ENCODE assay signal across 8 cellular contexts in genomic region chr6:35259946-35260626, GRCh38. TPM values are rescaled to one million over a fixed set of nuclear protein-coding genes. Genes with fewer than 3 reads are reported as not detected.
DNase-seq lines count a peak whose midpoint lies in the region; ATAC-seq and TF ChIP-seq lines count a peak whose summit lies in the region.

No MANE protein-coding gene starts in this region.

- peak overlapping the region; percentile 96 for H3K4me3 Mint-ChIP-seq in activated T-cell treated with anti-CD3 and anti-CD28 coated beads, Interleukin-2, amount 50 U/mL, for 24 hours
- H3K4me3 Mint-ChIP-seq in natural killer cell treated with Interleukin-12 subunit alpha and Interleukin-12 subunit beta and Interleukin-15 and Interleukin-18, amount 100 ng/mL, for 72 hours: peak overlapping the region; percentile 92

- no peak for TF ChIP-seq CTCF in esophagus squamous epithelium (IDR thresholded peaks at IDR 0.05)

- ATAC-seq in HG03097 (IDR thresholded peaks at IDR 0.05; ENCODE audit: low FRiP score, unreplicated experiment): peak; percentile 28
- peak; percentile 75 to 77 for ATAC-seq in natural killer cell treated with Interleukin-12 subunit alpha and Interleukin-12 subunit beta and Interleukin-15 and Interleukin-18, amount 100 ng/mL, for 72 hours

- no peak for TF ChIP-seq POLR2A in esophagus squamous epithelium (IDR thresholded peaks at IDR 0.05)

- no peaks in the 10 kb centered on the region for H3K36me3 ChIP-seq in esophagus squamous epithelium

- no peaks in the 10 kb centered on the region for H3K9me3 ChIP-seq in esophagus squamous epithelium

- intact Hi-C loops in esophagus squamous epithelium (cut with DNase I): no loop called here

- no peaks in the 10 kb centered on the region for H3K27me3 ChIP-seq in esophagus squamous epithelium

- peaks cover 54% of the 10 kb centered on the region for H3K4me1 Mint-ChIP-seq in activated T-cell treated with anti-CD3 and anti-CD28 coated beads, Interleukin-2, amount 50 U/mL, for 24 hours (ENCODE audit: low read depth)
- peaks cover 45 to 50% of the 10 kb centered on the region in 2 donors for H3K4me1 Mint-ChIP-seq in natural killer cell treated with Interleukin-12 subunit alpha and Interleukin-12 subunit beta and Interleukin-15 and Interleukin-18, amount 100 ng/mL, for 72 hours (ENCODE audit: low read depth in 2 of 2)

- peak overlapping the region; percentile 60 to 96 (median 94) for H3K4me3 ChIP-seq in esophagus squamous epithelium

- peak overlapping the region; percentile 95 for H3K27ac Mint-ChIP-seq in activated T-cell treated with anti-CD3 and anti-CD28 coated beads, Interleukin-2, amount 50 U/mL, for 24 hours
- peak overlapping the region; percentile 93 to 97 for H3K27ac Mint-ChIP-seq in natural killer cell treated with Interleukin-12 subunit alpha and Interleukin-12 subunit beta and Interleukin-15 and Interleukin-18, amount 100 ng/mL, for 72 hours

- no peaks in the 10 kb centered on the region for H3K9me3 Mint-ChIP-seq in activated T-cell treated with anti-CD3 and anti-CD28 coated beads, Interleukin-2, amount 50 U/mL, for 24 hours
- H3K9me3 Mint-ChIP-seq in natural killer cell treated with Interleukin-12 subunit alpha and Interleukin-12 subunit beta and Interleukin-15 and Interleukin-18, amount 100 ng/mL, for 72 hours: no peaks in the 10 kb centered on the region

- H3K36me3 Mint-ChIP-seq in activated T-cell treated with anti-CD3 and anti-CD28 coated beads, Interleukin-2, amount 50 U/mL, for 24 hours (ENCODE audit: low read depth): peaks cover 11% of the 10 kb centered on the region
- peaks cover 5% of the 10 kb centered on the region for H3K36me3 Mint-ChIP-seq in natural killer cell treated with Interleukin-12 subunit alpha and Interleukin-12 subunit beta and Interleukin-15 and Interleukin-18, amount 100 ng/mL, for 72 hours

- 11 to 12% methylated on average over 10 of the region's 23 CpGs for WGBS in esophagus squamous epithelium, 2 donors

- no peaks in the 10 kb centered on the region for H3K27me3 Mint-ChIP-seq in activated T-cell treated with anti-CD3 and anti-CD28 coated beads, Interleukin-2, amount 50 U/mL, for 24 hours
- no peaks in the 10 kb centered on the region for H3K27me3 Mint-ChIP-seq in natural killer cell treated with Interleukin-12 subunit alpha and Interleukin-12 subunit beta and Interleukin-15 and Interleukin-18, amount 100 ng/mL, for 72 hours

- peak; percentile 31 for DNase-seq in SIG-M5 treated with dmso at 0.1 percent for 504 hours (lab: John Stamatoyannopoulos, UW; ENCODE audit: unreplicated experiment)
- no peak for DNase-seq in SIG-M5 (lab: John Stamatoyannopoulos, UW)
- peak; percentile 23 for DNase-seq in NOMO-1 treated with dmso at 0.1 percent for 144 hours (lab: John Stamatoyannopoulos, UW; ENCODE audit: unreplicated experiment)
- DNase-seq in activated T-cell treated with anti-CD3 and anti-CD28 coated beads, Interleukin-2, amount 50 U/mL, for 24 hours: peak; percentile 77
- DNase-seq in esophagus squamous epithelium (lab: John Stamatoyannopoulos, UW): no peak
- DNase-seq in natural killer cell treated with Interleukin-12 subunit alpha and Interleukin-12 subunit beta and Interleukin-15 and Interleukin-18, amount 100 ng/mL, for 72 hours (ENCODE audit: low spot score): peak; percentile 84
- peak; percentile 68 for DNase-seq in stimulated activated naive CD4-positive, alpha-beta T cell treated with Interleukin-2 at 50 U/mL for 16 hours (lab: John Stamatoyannopoulos, UW)

- peaks cover 0 to 39% (median 10%) of the 10 kb centered on the region in 3 donors for H3K4me1 ChIP-seq in esophagus squamous epithelium

- H3K27ac ChIP-seq in esophagus squamous epithelium: peak overlapping the region; percentile 95 to 99 (median 98)

RNA-seq across cellular contexts. Expression of gene ZNF76, which starts 0.6 kb away (rescaled TPM):
- 10 to 100 TPM; 10.1 to 25.0 (median 10.9) TPM for total RNA-seq in esophagus squamous epithelium
- 10 to 100 TPM; 24.0 to 52.2 TPM for total RNA-seq in natural killer cell treated with Interleukin-12 subunit alpha and Interleukin-12 subunit beta and Interleukin-15 and Interleukin-18, amount 100 ng/mL, for 72 hours

RNA-seq across cellular contexts. Expression of gene DEF6, which starts 37.5 kb away (rescaled TPM):
- total RNA-seq in esophagus squamous epithelium: 10 to 100 TPM; 20.5 to 38.0 (median 25.2) TPM
- 100 to 1,000 TPM in 1 of 2 donors, 10 to 100 TPM in 1; 82.3 to 105 TPM for total RNA-seq in natural killer cell treated with Interleukin-12 subunit alpha and Interleukin-12 subunit beta and Interleukin-15 and Interleukin-18, amount 100 ng/mL, for 72 hours

RNA-seq across cellular contexts. Expression of gene SCUBE3, which starts 46.3 kb away (rescaled TPM):
- total RNA-seq in esophagus squamous epithelium: under 1 TPM in 2 of 4 donors, not detected in 2; 0.03 to 0.19 TPM
- under 1 TPM in 1 of 2 donors, not detected in 1; 0.14 TPM for total RNA-seq in natural killer cell treated with Interleukin-12 subunit alpha and Interleukin-12 subunit beta and Interleukin-15 and Interleukin-18, amount 100 ng/mL, for 72 hours

Comparison
In these comparisons a context has a peak if more than half of its experiments do, and no peak if none do; other contexts are left out.
1. DNase-seq: peak in SIG-M5 treated with dmso at 0.1 percent for 504 hours (single experiment), NOMO-1 treated with dmso at 0.1 percent for 144 hours (single experiment), activated T-cell treated with anti-CD3 and anti-CD28 coated beads, Interleukin-2, amount 50 U/mL, for 24 hours (single experiment), natural killer cell treated with Interleukin-12 subunit alpha and Interleukin-12 subunit beta and Interleukin-15 and Interleukin-18, amount 100 ng/mL, for 72 hours (single experiment) and stimulated activated naive CD4-positive, alpha-beta T cell treated with Interleukin-2 at 50 U/mL for 16 hours (single experiment); none in SIG-M5 (single experiment) and esophagus squamous epithelium (single experiment).